Comparison of ENCODE assay signal across 18 cellular contexts in genomic region chr12:80232873-80233272, GRCh38.
DNase-seq lines count a peak whose midpoint lies in the region; ATAC-seq and TF ChIP-seq lines count a peak whose summit lies in the region.
"Had no signal": no experiment of that assay in that cellular context is flagged by ENCODE, and none has a peak within 500 bp of the region (broad histone marks: within the 10 kb centered on the region; RNA-seq: fewer than 3 reads in every experiment).

No MANE protein-coding gene starts in this region.

- no peaks in the 10 kb centered on the region for H3K9me3 Mint-ChIP-seq in activated T-helper 17 cell treated with anti-CD3 and anti-CD28 coated beads, Interleukin-2, amount 50 U/mL, for 72 hours
- H3K9me3 Mint-ChIP-seq: CD4-positive, alpha-beta memory T cell had no signal

- H3K9me3 ChIP-seq in HEK293 (ENCODE audit: control insufficient read depth, insufficient read depth, low read depth, low read length) = no peaks in the 10 kb centered on the region
- H3K9me3 ChIP-seq in neuronal stem cell (replicated peaks in 1 of 2; ENCODE audit: control insufficient read depth in 2 of 2, insufficient read depth in 1 of 2, low read depth in 1 of 2, low read length in 2 of 2) = no peaks in the 10 kb centered on the region

- peaks cover 6% of the 10 kb centered on the region for H3K27me3 Mint-ChIP-seq in activated T-helper 17 cell treated with anti-CD3 and anti-CD28 coated beads, Interleukin-2, amount 50 U/mL, for 72 hours

- H2BK12ac ChIP-seq in neuronal stem cell (ENCODE audit: low read length) = no peak overlapping the region

- H3K79me1 ChIP-seq in neuronal stem cell (ENCODE audit: low read depth, low read length) = no peaks in the 10 kb centered on the region

- no peak overlapping the region for H3K18ac ChIP-seq in neuronal stem cell (ENCODE audit: low read length)

- H3K14ac ChIP-seq in neuronal stem cell (ENCODE audit: low read length) = no peak overlapping the region

- peaks cover 13% of the 10 kb centered on the region for H3K4me1 ChIP-seq in HEK293 (ENCODE audit: control insufficient read depth, insufficient read depth, low read length)
- H3K4me1 ChIP-seq in neuronal stem cell (ENCODE audit: control insufficient read depth in 2 of 2, insufficient read depth in 1 of 2, low read depth in 1 of 2, low read length in 2 of 2) = peaks cover 2 to 21% of the 10 kb centered on the region in 2 donors

- H3K4me3 Mint-ChIP-seq in activated T-helper 17 cell treated with anti-CD3 and anti-CD28 coated beads, Interleukin-2, amount 50 U/mL, for 72 hours = no peak overlapping the region
- H3K4me3 Mint-ChIP-seq: CD4-positive, alpha-beta memory T cell had no signal

- H2BK120ac ChIP-seq in neuronal stem cell (ENCODE audit: low read depth, low read length) = no peak overlapping the region

- H3K4me2 ChIP-seq in neuronal stem cell (ENCODE audit: insufficient read depth, low read length, poor library complexity, severe bottlenecking) = no peak overlapping the region

- no peak for TF ChIP-seq CTCF in HEK293 (tag by site-specific recombination; IDR thresholded peaks at IDR 0.05)

- no peak overlapping the region for H3K4me3 ChIP-seq in HEK293 (ENCODE audit: low read depth, low read length)
- no peak overlapping the region for H3K4me3 ChIP-seq in neuronal stem cell (ENCODE audit: low read length in 2 of 2)
- H3K4me3 ChIP-seq: GM12878, GM23248 had no signal

- CTCF ChIA-PET in HEK293 (lab: Yijun Ruan, JAX) = interaction anchor here (0.6 to 4.3 kb wide), 5 partner anchors 33 to 86 kb away, joined by 3 to 21 read pairs (median 3); no protein-coding TSS in a partner anchor

- H3K36me3 ChIP-seq in HEK293 (ENCODE audit: control insufficient read depth in 2 of 2, insufficient read depth in 1 of 2, low read length in 2 of 2) = no peaks in the 10 kb centered on the region
- no peaks in the 10 kb centered on the region for H3K36me3 ChIP-seq in neuronal stem cell (replicated peaks in 1 of 2; ENCODE audit: control insufficient read depth in 2 of 2, insufficient read depth in 2 of 2, low read length in 2 of 2)

- no peaks in the 10 kb centered on the region for H3K4me1 Mint-ChIP-seq in activated T-helper 17 cell treated with anti-CD3 and anti-CD28 coated beads, Interleukin-2, amount 50 U/mL, for 72 hours
- H3K4me1 Mint-ChIP-seq: CD4-positive, alpha-beta memory T cell had no signal

- no peak overlapping the region for H2BK5ac ChIP-seq in neuronal stem cell (ENCODE audit: low read length)

- H3K27ac Mint-ChIP-seq in activated T-helper 17 cell treated with anti-CD3 and anti-CD28 coated beads, Interleukin-2, amount 50 U/mL, for 72 hours = no peak overlapping the region
- H3K27ac Mint-ChIP-seq: CD4-positive, alpha-beta memory T cell had no signal

- no peak overlapping the region for H4K91ac ChIP-seq in neuronal stem cell (ENCODE audit: low read depth, low read length, poor library complexity)

- H3K9ac ChIP-seq in neuronal stem cell (ENCODE audit: low read depth, low read length, poor library complexity) = no peak overlapping the region
- H3K9ac ChIP-seq: GM23248 had no signal

- no peak overlapping the region for H4K8ac ChIP-seq in neuronal stem cell (ENCODE audit: low read depth, low read length)

- no peak overlapping the region for H2AK5ac ChIP-seq in neuronal stem cell (ENCODE audit: low read depth, low read length)

- H3K36me3 Mint-ChIP-seq in activated T-helper 17 cell treated with anti-CD3 and anti-CD28 coated beads, Interleukin-2, amount 50 U/mL, for 72 hours (ENCODE audit: low read depth) = no peaks in the 10 kb centered on the region
- H3K36me3 Mint-ChIP-seq: CD4-positive, alpha-beta memory T cell had no signal

- ATAC-seq in activated T-helper 17 cell treated with anti-CD3 and anti-CD28 coated beads, Interleukin-2, amount 50 U/mL, for 72 hours (replicated peaks) = no peak
- ATAC-seq: GM12878 had no signal

- H3K23ac ChIP-seq in neuronal stem cell (ENCODE audit: low read depth, low read length, poor library complexity) = no peak overlapping the region

- H2AFZ ChIP-seq in neuronal stem cell (ENCODE audit: low read length) = peak overlapping the region; percentile 12
- H2AFZ ChIP-seq: GM23248 had no signal

- H2BK15ac ChIP-seq in neuronal stem cell (ENCODE audit: low read length) = no peak overlapping the region

- no peaks in the 10 kb centered on the region for H3K27me3 ChIP-seq in neuronal stem cell (ENCODE audit: control insufficient read depth in 3 of 3, insufficient read depth in 3 of 3, low read depth in 1 of 3, low read length in 3 of 3)

- H3K4ac ChIP-seq in neuronal stem cell (ENCODE audit: low read length) = no peak overlapping the region

- DNase-seq in M059J (ENCODE audit: low read depth) = peak; percentile 8
- DNase-seq in iris pigment epithelial cell (ENCODE audit: low read depth) = peak; percentile 6
- DNase-seq in neuronal stem cell (ENCODE audit: low spot score) = no peak
- no peak for DNase-seq in NOMO-1 treated with DMSO at 0.1 percent for 48 hours (lab: John Stamatoyannopoulos, UW; ENCODE audit: unreplicated experiment)
- DNase-seq in SKM-1 treated with dmso at 0.1 percent for 144 hours (lab: John Stamatoyannopoulos, UW; ENCODE audit: unreplicated experiment) = no peak
- DNase-seq in NK-92 (lab: John Stamatoyannopoulos, UW; ENCODE audit: unreplicated experiment) = no peak
- DNase-seq: C1 segment of cervical spinal cord; Calu3; CD4-positive, alpha-beta memory T cell; COR-L47; DMS53; DMS79 treated with DMSO at 0.1 percent for 48 hours; GM23248; H7; HCEC 1CT had no signal

- POLR2A ChIA-PET in HEK293 (lab: Yijun Ruan, JAX) = no interaction called here

- WGBS in neuronal stem cell (ENCODE audit: extremely low coverage in 2 of 2, insufficient read length in 2 of 2, insufficient replicate concordance in 1 of 2), 2 donors = no CpG with 5 or more reads among the region's 1 CpG

- H3K27ac ChIP-seq in HEK293 (ENCODE audit: extremely low read depth, low read depth, low read length) (no peak overlapping the region), neuronal stem cell (replicated peaks; ENCODE audit: low read length) (no peak overlapping the region)
- H3K27ac ChIP-seq: GM23248 had no signal

TF ChIP-seq in HEK293, 187 proteins besides CTCF, POLR2A, EP300 and RAD21:
- TF ChIP-seq ZNF510 (tag by site-specific recombination; IDR thresholded peaks at IDR 0.05; ENCODE audit: insufficient replicate concordance) = peak; percentile 97
- TF ChIP-seq, protein P1, sequence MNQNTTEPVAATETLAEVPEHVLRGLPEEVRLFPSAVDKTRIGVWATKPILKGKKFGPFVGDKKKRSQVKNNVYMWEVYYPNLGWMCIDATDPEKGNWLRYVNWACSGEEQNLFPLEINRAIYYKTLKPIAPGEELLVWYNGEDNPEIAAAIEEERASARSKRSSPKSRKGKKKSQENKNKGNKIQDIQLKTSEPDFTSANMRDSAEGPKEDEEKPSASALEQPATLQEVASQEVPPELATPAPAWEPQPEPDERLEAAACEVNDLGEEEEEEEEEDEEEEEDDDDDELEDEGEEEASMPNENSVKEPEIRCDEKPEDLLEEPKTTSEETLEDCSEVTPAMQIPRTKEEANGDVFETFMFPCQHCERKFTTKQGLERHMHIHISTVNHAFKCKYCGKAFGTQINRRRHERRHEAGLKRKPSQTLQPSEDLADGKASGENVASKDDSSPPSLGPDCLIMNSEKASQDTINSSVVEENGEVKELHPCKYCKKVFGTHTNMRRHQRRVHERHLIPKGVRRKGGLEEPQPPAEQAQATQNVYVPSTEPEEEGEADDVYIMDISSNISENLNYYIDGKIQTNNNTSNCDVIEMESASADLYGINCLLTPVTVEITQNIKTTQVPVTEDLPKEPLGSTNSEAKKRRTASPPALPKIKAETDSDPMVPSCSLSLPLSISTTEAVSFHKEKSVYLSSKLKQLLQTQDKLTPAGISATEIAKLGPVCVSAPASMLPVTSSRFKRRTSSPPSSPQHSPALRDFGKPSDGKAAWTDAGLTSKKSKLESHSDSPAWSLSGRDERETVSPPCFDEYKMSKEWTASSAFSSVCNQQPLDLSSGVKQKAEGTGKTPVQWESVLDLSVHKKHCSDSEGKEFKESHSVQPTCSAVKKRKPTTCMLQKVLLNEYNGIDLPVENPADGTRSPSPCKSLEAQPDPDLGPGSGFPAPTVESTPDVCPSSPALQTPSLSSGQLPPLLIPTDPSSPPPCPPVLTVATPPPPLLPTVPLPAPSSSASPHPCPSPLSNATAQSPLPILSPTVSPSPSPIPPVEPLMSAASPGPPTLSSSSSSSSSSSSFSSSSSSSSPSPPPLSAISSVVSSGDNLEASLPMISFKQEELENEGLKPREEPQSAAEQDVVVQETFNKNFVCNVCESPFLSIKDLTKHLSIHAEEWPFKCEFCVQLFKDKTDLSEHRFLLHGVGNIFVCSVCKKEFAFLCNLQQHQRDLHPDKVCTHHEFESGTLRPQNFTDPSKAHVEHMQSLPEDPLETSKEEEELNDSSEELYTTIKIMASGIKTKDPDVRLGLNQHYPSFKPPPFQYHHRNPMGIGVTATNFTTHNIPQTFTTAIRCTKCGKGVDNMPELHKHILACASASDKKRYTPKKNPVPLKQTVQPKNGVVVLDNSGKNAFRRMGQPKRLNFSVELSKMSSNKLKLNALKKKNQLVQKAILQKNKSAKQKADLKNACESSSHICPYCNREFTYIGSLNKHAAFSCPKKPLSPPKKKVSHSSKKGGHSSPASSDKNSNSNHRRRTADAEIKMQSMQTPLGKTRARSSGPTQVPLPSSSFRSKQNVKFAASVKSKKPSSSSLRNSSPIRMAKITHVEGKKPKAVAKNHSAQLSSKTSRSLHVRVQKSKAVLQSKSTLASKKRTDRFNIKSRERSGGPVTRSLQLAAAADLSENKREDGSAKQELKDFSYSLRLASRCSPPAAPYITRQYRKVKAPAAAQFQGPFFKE (tag by site-specific recombination; IDR thresholded peaks at IDR 0.05; ENCODE audit: borderline replicate concordance) = no peak

Comparison
In these comparisons a context has a peak if more than half of its experiments do, and no peak if none do; other contexts are left out.
1. DNase-seq: peak in M059J (single experiment) and iris pigment epithelial cell (single experiment); none in neuronal stem cell (single experiment), NOMO-1 treated with DMSO at 0.1 percent for 48 hours (single experiment), SKM-1 treated with dmso at 0.1 percent for 144 hours (single experiment) and NK-92 (single experiment).